ENCODE assay signal across 18 cellular contexts in genomic region chr19:1828279-1829238, GRCh38. TPM values are rescaled to one million over a fixed set of nuclear protein-coding genes. Genes with fewer than 3 reads are reported as not detected.
A peak's percentile ranks its signal among the peaks of the same experiment; 100 is the strongest.
DNase-seq lines count a peak whose midpoint lies in the region; ATAC-seq and TF ChIP-seq lines count a peak whose summit lies in the region.
"Had no signal": no experiment of that assay in that cellular context is flagged by ENCODE, and none has a peak within 500 bp of the region (broad histone marks: within the 10 kb centered on the region; RNA-seq: fewer than 3 reads in every experiment).

No MANE protein-coding gene starts in this region.

- H3K9me3 Mint-ChIP-seq in glutamatergic neuron (ENCODE audit: unreplicated experiment): peaks cover 4% of the 10 kb centered on the region
- H3K9me3 Mint-ChIP-seq in stimulated activated memory B cell treated with anti-CD40 and anti-IgM and Interleukin-4, amounts not matched to agents 10 μg/mL and 1 μg/mL and 100 μg/mL, for 72 hours: no peaks in the 10 kb centered on the region
- H3K9me3 Mint-ChIP-seq in activated T-cell treated with anti-CD3 and anti-CD28 coated beads, Interleukin-2, amount 50 U/mL, for 24 hours: no peaks in the 10 kb centered on the region
- H3K9me3 Mint-ChIP-seq: CD14-positive monocyte, H9 had no signal

- H3K27ac Mint-ChIP-seq in glutamatergic neuron (ENCODE audit: unreplicated experiment): no peak overlapping the region
- no peak overlapping the region for H3K27ac Mint-ChIP-seq in stimulated activated memory B cell treated with anti-CD40 and anti-IgM and Interleukin-4, amounts not matched to agents 10 μg/mL and 1 μg/mL and 100 μg/mL, for 72 hours
- no peak overlapping the region for H3K27ac Mint-ChIP-seq in activated T-cell treated with anti-CD3 and anti-CD28 coated beads, Interleukin-2, amount 50 U/mL, for 24 hours
- H3K27ac Mint-ChIP-seq: H9 had no signal

- H3K4me1 ChIP-seq in Panc1 (ENCODE audit: control insufficient read depth, insufficient read depth, low read length) (peaks cover 23% of the 10 kb centered on the region), thyroid gland (peaks cover 0 to 10% of the 10 kb centered on the region in 2 donors)

- 93 to 96% methylated on average over 8 to 34 of the region's 57 CpGs for WGBS in thyroid gland, 2 donors

- 0 out of 2 replicates have a peak, but pooled peaks have one; percentile 3 for ATAC-seq in Panc1
- ATAC-seq in stimulated activated memory B cell treated with anti-CD40 and anti-IgM and Interleukin-4, amounts not matched to agents 10 μg/mL and 1 μg/mL and 100 μg/mL, for 72 hours: peak; percentile 39
- ATAC-seq: SK-N-SH treated with all-trans-retinoic acid at 6 μM for 48 hours had no signal

- H3K27me3 ChIP-seq in H7 (ENCODE audit: control insufficient read depth, insufficient read depth, low read length) (no peaks in the 10 kb centered on the region), Panc1 (ENCODE audit: control insufficient read depth, insufficient read depth, low read length) (no peaks in the 10 kb centered on the region), thyroid gland (no peaks in the 10 kb centered on the region)

- in situ Hi-C loops in Panc1 (cut with HindIII; ENCODE audit: low pct_unique_long_range_greater_than_20kb, low sequenced_read_pairs): no loop called here

- H3K27ac ChIP-seq in Panc1 (ENCODE audit: low read length) (peak overlapping the region; percentile 44; the same call in 1 of the 2 replicates), thyroid gland (no peak overlapping the region)

- no TSS peak for BruUV-seq in Panc1 (replicated peaks; lab: Mats Ljungman, UMichigan)

- H3K36me3 Mint-ChIP-seq in glutamatergic neuron (ENCODE audit: unreplicated experiment): no peaks in the 10 kb centered on the region
- peaks cover 31% of the 10 kb centered on the region for H3K36me3 Mint-ChIP-seq in stimulated activated memory B cell treated with anti-CD40 and anti-IgM and Interleukin-4, amounts not matched to agents 10 μg/mL and 1 μg/mL and 100 μg/mL, for 72 hours
- peaks cover 47% of the 10 kb centered on the region for H3K36me3 Mint-ChIP-seq in activated T-cell treated with anti-CD3 and anti-CD28 coated beads, Interleukin-2, amount 50 U/mL, for 24 hours (ENCODE audit: low read depth)

- POLR2A ChIA-PET in Panc1 (lab: Charles Lee): no interaction called here

- H3K36me3 ChIP-seq in H7 (replicated peaks; ENCODE audit: control insufficient read depth, insufficient read depth, low read length) (peaks cover 4% of the 10 kb centered on the region), Panc1 (ENCODE audit: control insufficient read depth, insufficient read depth, low read length) (no peaks in the 10 kb centered on the region), thyroid gland (peaks cover 3 to 25% of the 10 kb centered on the region in 2 donors)

- H3K4me3 Mint-ChIP-seq in glutamatergic neuron (ENCODE audit: unreplicated experiment): no peak overlapping the region
- no peak overlapping the region for H3K4me3 Mint-ChIP-seq in stimulated activated memory B cell treated with anti-CD40 and anti-IgM and Interleukin-4, amounts not matched to agents 10 μg/mL and 1 μg/mL and 100 μg/mL, for 72 hours
- no peak overlapping the region for H3K4me3 Mint-ChIP-seq in activated T-cell treated with anti-CD3 and anti-CD28 coated beads, Interleukin-2, amount 50 U/mL, for 24 hours
- H3K4me3 Mint-ChIP-seq: CD14-positive monocyte, H9 had no signal

- CTCF ChIA-PET in Panc1 (lab: Charles Lee): interaction anchor here (0.6 to 0.7 kb wide), 2 partner anchors 9 to 48 kb away, joined by 4 to 5 read pairs; no protein-coding TSS in a partner anchor

- peaks cover 19% of the 10 kb centered on the region for H3K4me1 Mint-ChIP-seq in glutamatergic neuron (ENCODE audit: low read depth, unreplicated experiment)
- H3K4me1 Mint-ChIP-seq in stimulated activated memory B cell treated with anti-CD40 and anti-IgM and Interleukin-4, amounts not matched to agents 10 μg/mL and 1 μg/mL and 100 μg/mL, for 72 hours: peaks cover 18% of the 10 kb centered on the region
- H3K4me1 Mint-ChIP-seq in activated T-cell treated with anti-CD3 and anti-CD28 coated beads, Interleukin-2, amount 50 U/mL, for 24 hours (ENCODE audit: low read depth): peaks cover 4% of the 10 kb centered on the region
- H3K4me1 Mint-ChIP-seq: CD14-positive monocyte had no signal

- H3K9me3 ChIP-seq in Panc1 (ENCODE audit: control insufficient read depth, insufficient read depth, low read depth, low read length): no peaks in the 10 kb centered on the region
- H3K9me3 ChIP-seq in thyroid gland: no peaks in the 10 kb centered on the region

- H3K4me3 ChIP-seq in H7 (ENCODE audit: insufficient read depth, low read depth, low read length) (no peak overlapping the region), Panc1 (ENCODE audit: low read depth in 2 of 2, low read length in 2 of 2) (no peak overlapping the region), thyroid gland (replicated peaks in 1 of 3) (no peak overlapping the region)

- intact Hi-C loops in Panc1 (cut with micrococcal nuclease; ENCODE audit: unreplicated experiment): no loop called here
- intact Hi-C loops in thyroid gland (cut with DNase I): no loop called here

- TF ChIP-seq CTCF in Panc1 (IDR thresholded peaks at IDR 0.05): no peak
- no peak for TF ChIP-seq CTCF in glutamatergic neuron (IDR thresholded peaks at IDR 0.05; ENCODE audit: partially characterized antibody, unreplicated experiment)
- TF ChIP-seq CTCF in thyroid gland (IDR thresholded peaks at IDR 0.05): no peak

- no peak for TF ChIP-seq POLR2A in thyroid gland (IDR thresholded peaks at IDR 0.05)

- H3K27me3 Mint-ChIP-seq in glutamatergic neuron (ENCODE audit: unreplicated experiment): peaks cover 2% of the 10 kb centered on the region
- H3K27me3 Mint-ChIP-seq in stimulated activated memory B cell treated with anti-CD40 and anti-IgM and Interleukin-4, amounts not matched to agents 10 μg/mL and 1 μg/mL and 100 μg/mL, for 72 hours: no peaks in the 10 kb centered on the region
- H3K27me3 Mint-ChIP-seq in activated T-cell treated with anti-CD3 and anti-CD28 coated beads, Interleukin-2, amount 50 U/mL, for 24 hours: no peaks in the 10 kb centered on the region

- DNase-seq in H7: peak; percentile 71
- no peak for DNase-seq in Panc1 (ENCODE audit: low read depth, low spot score)
- DNase-seq in glutamatergic neuron: peak; percentile 15
- DNase-seq in activated T-cell treated with anti-CD3 and anti-CD28 coated beads, Interleukin-2, amount 50 U/mL, for 24 hours: no peak
- no peak for DNase-seq in SW480 (ENCODE audit: low spot score)
- no peak for DNase-seq in thyroid gland
- DNase-seq: AML-193; DMS79 treated with DMSO at 0.1 percent for 48 hours; H9; NCI-H1092 treated with DMSO at 0.1 percent for 48 hours; NCI-H2081; NCI-H2171 treated with DMSO at 0.1 percent for 48 hours; NCI-H446 treated with DMSO at 0.1 percent for 48 hours; NK-92 treated with Interleukin-12 subunit alpha and Interleukin-12 subunit beta, amount 100 ng/mL, for 24 hours; SIG-M5 had no signal

RNA-seq across cellular contexts. Expression of gene ATP8B3, which starts 16.5 kb away (rescaled TPM):
- total RNA-seq in H7 (2014; rRNA removed; shearing (Covaris generic)): 5.8 and 7.4 TPM in 2 replicates
- total RNA-seq in Panc1 (2021; ENCODE audit: unreplicated experiment) (67.7 TPM), glutamatergic neuron (ENCODE audit: unreplicated experiment) (2.5 TPM), thyroid gland (1 to 10 TPM in 3 of 4 donors, not detected in 1; 1.3 to 2.0 (median 1.6) TPM)
- polyA plus RNA-seq in Panc1 (2012; ENCODE audit: insufficient read length): 30.0 TPM

RNA-seq across cellular contexts. Expression of gene REXO1, which starts 19.7 kb away (rescaled TPM):
- 19.8 and 21.9 TPM in 2 replicates for total RNA-seq in H7 (2014; rRNA removed; shearing (Covaris generic))
- total RNA-seq in Panc1 (2021; ENCODE audit: unreplicated experiment): 52.1 TPM
- 66.2 TPM for polyA plus RNA-seq in Panc1 (2012; ENCODE audit: insufficient read length)
- 65.7 TPM for total RNA-seq in glutamatergic neuron (ENCODE audit: unreplicated experiment)
- 10 to 100 TPM; 14.0 to 21.8 (median 17.2) TPM for total RNA-seq in thyroid gland

RNA-seq across cellular contexts. Expression of gene KLF16, which starts 34.8 kb away (rescaled TPM):
- total RNA-seq in H7 (2014; rRNA removed; shearing (Covaris generic)): 20.5 and 21.2 TPM in 2 replicates
- total RNA-seq in Panc1 (2021; ENCODE audit: unreplicated experiment): 79.3 TPM
- polyA plus RNA-seq in Panc1 (2012; ENCODE audit: insufficient read length): 74.5 TPM
- total RNA-seq in glutamatergic neuron (ENCODE audit: unreplicated experiment): 30.6 TPM
- total RNA-seq in thyroid gland: 1 to 10 TPM; 1.8 to 6.4 (median 3.4) TPM

RNA-seq across cellular contexts. Expression of gene ABHD17A, which starts 56.7 kb away (rescaled TPM):
- total RNA-seq in H7 (2014; rRNA removed; shearing (Covaris generic)): 87.0 and 134 TPM in 2 replicates
- total RNA-seq in Panc1 (2021; ENCODE audit: unreplicated experiment) (57.1 TPM), glutamatergic neuron (ENCODE audit: unreplicated experiment) (75.1 TPM), thyroid gland (100 to 1,000 TPM in 1 of 4 donors, 10 to 100 TPM in 3; 86.8 to 134 (median 91.4) TPM)
- polyA plus RNA-seq in Panc1 (2012; ENCODE audit: insufficient read length): 92.3 TPM

Comparison
In these comparisons a context has a peak if more than half of its experiments do, and no peak if none do; other contexts are left out.
1. DNase-seq: peak in H7 (single experiment) and glutamatergic neuron (single experiment); none in Panc1 (single experiment), activated T-cell treated with anti-CD3 and anti-CD28 coated beads, Interleukin-2, amount 50 U/mL, for 24 hours (single experiment), SW480 (single experiment) and thyroid gland (0 of 2).